1 cellular context compared by ENCODE assay signal in the genomic region with DNA sequence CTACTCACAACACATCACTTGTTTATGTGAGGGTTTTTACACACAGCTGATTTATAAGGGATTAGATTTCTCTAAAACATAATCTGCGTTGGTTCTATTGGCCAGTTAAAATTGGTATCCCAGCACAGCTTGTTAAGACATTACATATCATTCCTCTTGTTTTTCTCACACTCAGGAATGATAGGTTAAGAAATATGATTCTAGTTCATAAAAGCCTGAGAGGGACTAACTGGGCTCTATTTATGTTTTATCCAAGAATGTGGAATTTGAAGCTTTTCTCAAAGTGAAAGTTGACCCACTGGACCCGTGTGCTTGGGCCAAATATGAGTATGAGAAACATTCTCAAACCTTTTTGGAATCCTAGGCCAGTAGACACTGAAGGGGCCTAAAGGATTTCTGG.
TF ChIP-seq lines count a peak whose summit lies in the region.

No MANE protein-coding gene starts in this region.

TF ChIP-seq in GM12878, 131 proteins besides CTCF, POLR2A, EP300 and RAD21:
- TF ChIP-seq PAX5 (IDR thresholded peaks at IDR 0.05; ENCODE audit: borderline replicate concordance, low read depth, low read length) = no peak
- TF ChIP-seq WRNIP1 (IDR thresholded peaks at IDR 0.05; ENCODE audit: borderline replicate concordance, low read depth, low read length) = no peak
- TF ChIP-seq, protein P1, sequence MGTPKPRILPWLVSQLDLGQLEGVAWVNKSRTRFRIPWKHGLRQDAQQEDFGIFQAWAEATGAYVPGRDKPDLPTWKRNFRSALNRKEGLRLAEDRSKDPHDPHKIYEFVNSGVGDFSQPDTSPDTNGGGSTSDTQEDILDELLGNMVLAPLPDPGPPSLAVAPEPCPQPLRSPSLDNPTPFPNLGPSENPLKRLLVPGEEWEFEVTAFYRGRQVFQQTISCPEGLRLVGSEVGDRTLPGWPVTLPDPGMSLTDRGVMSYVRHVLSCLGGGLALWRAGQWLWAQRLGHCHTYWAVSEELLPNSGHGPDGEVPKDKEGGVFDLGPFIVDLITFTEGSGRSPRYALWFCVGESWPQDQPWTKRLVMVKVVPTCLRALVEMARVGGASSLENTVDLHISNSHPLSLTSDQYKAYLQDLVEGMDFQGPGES (IDR thresholded peaks at IDR 0.05) = no peak
- no peak for TF ChIP-seq ESRRA (IDR thresholded peaks at IDR 0.05; ENCODE audit: low read length)
- TF ChIP-seq POLR2AphosphoS5 (IDR thresholded peaks at IDR 0.05; ENCODE audit: low read length) = no peak
- TF ChIP-seq MTA2 (IDR thresholded peaks at IDR 0.05; ENCODE audit: low read depth) = no peak
